8 cellular contexts compared by ENCODE assay signal in genomic region chr17:38451840-38452529, GRCh38. TPM values are rescaled to one million over a fixed set of nuclear protein-coding genes. Genes with fewer than 3 reads are reported as not detected.
A peak's percentile ranks its signal among the peaks of the same experiment; 100 is the strongest.
DNase-seq lines count a peak whose midpoint lies in the region; ATAC-seq and TF ChIP-seq lines count a peak whose summit lies in the region.

No MANE protein-coding gene starts in this region.

- ATAC-seq in activated CD8-positive, alpha-beta memory T cell treated with anti-CD3 and anti-CD28 coated beads, Interleukin-2, amount 10 ng/mL, durations not matched to agents 7 days and 5 days: no peak

- H3K9me3 ChIP-seq in AG04450 (ENCODE audit: control insufficient read depth, insufficient read depth, low read length) (no peaks in the 10 kb centered on the region), muscle layer of colon (ENCODE audit: low read length) (no peaks in the 10 kb centered on the region)

- H3K27ac ChIP-seq in AG04450 (ENCODE audit: low read depth, low read length) (peak overlapping the region; percentile 99), muscle layer of colon (ENCODE audit: low read depth, low read length) (peak overlapping the region; percentile 49)

- POLR2A ChIA-PET in AG04450 (lab: Yijun Ruan, JAX): interaction anchor here (0.6 to 3.7 kb wide), 8 partner anchors 10 to 58 kb away, joined by 3 to 41 read pairs (median 5); no protein-coding TSS in a partner anchor

- peaks cover 52% of the 10 kb centered on the region for H3K4me1 ChIP-seq in muscle layer of colon (ENCODE audit: insufficient read depth, low read length)

- peak overlapping the region; percentile 97 for H3K4me3 Mint-ChIP-seq in endothelial cell (ENCODE audit: unreplicated experiment)
- H3K4me3 Mint-ChIP-seq in activated CD8-positive, alpha-beta memory T cell treated with anti-CD3 and anti-CD28 coated beads, Interleukin-2, amount 10 ng/mL, durations not matched to agents 7 days and 5 days: no peak overlapping the region

- TF ChIP-seq CTCF in AG04450 (IDR thresholded peaks at IDR 0.05; ENCODE audit: low read depth, low read length): no peak
- no peak for TF ChIP-seq CTCF in endothelial cell (IDR thresholded peaks at IDR 0.05; ENCODE audit: unreplicated experiment)

- H3K4me3 ChIP-seq in AG04450 (ENCODE audit: low read depth, low read length) (peak overlapping the region; percentile 59), muscle layer of colon (ENCODE audit: low read depth in 1 of 2, low read length in 2 of 2) (no peak overlapping the region)

- no peaks in the 10 kb centered on the region for H3K36me3 ChIP-seq in muscle layer of colon (ENCODE audit: insufficient read depth, low read length)

- H3K27ac Mint-ChIP-seq in endothelial cell (ENCODE audit: unreplicated experiment): peak overlapping the region; percentile 97
- H3K27ac Mint-ChIP-seq in activated CD8-positive, alpha-beta memory T cell treated with anti-CD3 and anti-CD28 coated beads, Interleukin-2, amount 10 ng/mL, durations not matched to agents 7 days and 5 days: no peak overlapping the region

- H3K27me3 ChIP-seq in AG04450 (ENCODE audit: control insufficient read depth, insufficient read depth, low read length) (no peaks in the 10 kb centered on the region), muscle layer of colon (ENCODE audit: control insufficient read depth in 1 of 2, insufficient read depth in 2 of 2, low read length in 2 of 2) (no peaks in the 10 kb centered on the region)

- DNase-seq in AG04450 (ENCODE audit: low read depth, low spot score) (peak; percentile 79), NCI-H82 (lab: John Stamatoyannopoulos, UW) (peak; percentile 84), endothelial cell (ENCODE audit: low spot score) (peak; percentile 65), cortex of kidney (lab: John Stamatoyannopoulos, UW) (no peak)
- DNase-seq in stimulated activated CD4-positive, alpha-beta T cell treated with anti-CD3 and anti-CD28 coated beads, Interleukin-4, amount 100 ng/mL, for 4 hours: no peak
- DNase-seq in activated CD8-positive, alpha-beta memory T cell treated with anti-CD3 and anti-CD28 coated beads, Interleukin-2, amount 10 ng/mL, durations not matched to agents 7 days and 5 days: no peak
- no peak for DNase-seq in stimulated activated CD4-positive, alpha-beta T cell treated with anti-CD3 and anti-CD28 coated beads, Interleukin-1b, Interleukin-23, amount 100 ng/mL, for 48 hours

- CTCF ChIA-PET in AG04450 (lab: Charles Lee): interaction anchor here (1.6 kb wide), 1 partner anchor 28 kb away, joined by 5 read pairs; no protein-coding TSS in a partner anchor
- CTCF ChIA-PET in activated CD8-positive, alpha-beta memory T cell treated with anti-CD3 and anti-CD28 coated beads, Interleukin-2, amount 10 ng/mL, durations not matched to agents 7 days and 5 days (lab: Charles Lee): interaction anchor here (0.7 to 1.4 kb wide), 4 partner anchors 9 to 215 kb away, joined by 3 read pairs; no protein-coding TSS in a partner anchor

- peaks cover 27% of the 10 kb centered on the region for H3K27me3 Mint-ChIP-seq in endothelial cell (ENCODE audit: unreplicated experiment)
- peaks cover 43% of the 10 kb centered on the region for H3K27me3 Mint-ChIP-seq in activated CD8-positive, alpha-beta memory T cell treated with anti-CD3 and anti-CD28 coated beads, Interleukin-2, amount 10 ng/mL, durations not matched to agents 7 days and 5 days

- no peak overlapping the region for H3K9ac ChIP-seq in muscle layer of colon (ENCODE audit: low read length)

- no peaks in the 10 kb centered on the region for H3K9me3 Mint-ChIP-seq in endothelial cell (ENCODE audit: unreplicated experiment)
- no peaks in the 10 kb centered on the region for H3K9me3 Mint-ChIP-seq in activated CD8-positive, alpha-beta memory T cell treated with anti-CD3 and anti-CD28 coated beads, Interleukin-2, amount 10 ng/mL, durations not matched to agents 7 days and 5 days (ENCODE audit: low read depth)

- peaks cover 62% of the 10 kb centered on the region for H3K4me1 Mint-ChIP-seq in endothelial cell (ENCODE audit: unreplicated experiment)
- peaks cover 3% of the 10 kb centered on the region for H3K4me1 Mint-ChIP-seq in activated CD8-positive, alpha-beta memory T cell treated with anti-CD3 and anti-CD28 coated beads, Interleukin-2, amount 10 ng/mL, durations not matched to agents 7 days and 5 days

- peaks cover 10% of the 10 kb centered on the region for H3K36me3 Mint-ChIP-seq in endothelial cell (ENCODE audit: low read depth, unreplicated experiment)
- no peaks in the 10 kb centered on the region for H3K36me3 Mint-ChIP-seq in activated CD8-positive, alpha-beta memory T cell treated with anti-CD3 and anti-CD28 coated beads, Interleukin-2, amount 10 ng/mL, durations not matched to agents 7 days and 5 days

RNA-seq across cellular contexts. Expression of gene ARHGAP23, which starts 23.7 kb away (rescaled TPM):
- polyA plus RNA-seq in AG04450 (2011; rRNA removed): 14.1 and 19.3 TPM in 2 replicates
- 32.3 and 33.3 TPM in 2 replicates for polyA minus RNA-seq in AG04450 (2011; rRNA and poly(A)+ RNA removed)
- total RNA-seq in endothelial cell (ENCODE audit: unreplicated experiment): 70.5 TPM
- under 1 TPM in 1 of 2 experiments, not detected in 1; 0.40 TPM for total RNA-seq in activated CD8-positive, alpha-beta memory T cell treated with anti-CD3 and anti-CD28 coated beads, Interleukin-2, amount 10 ng/mL, durations not matched to agents 7 days and 5 days

Comparison
In these comparisons a context has a peak if more than half of its experiments do, and no peak if none do; other contexts are left out.
1. DNase-seq: peak in AG04450 (single experiment), NCI-H82 (single experiment) and endothelial cell (single experiment); none in stimulated activated CD4-positive, alpha-beta T cell treated with anti-CD3 and anti-CD28 coated beads, Interleukin-4, amount 100 ng/mL, for 4 hours (0 of 2), activated CD8-positive, alpha-beta memory T cell treated with anti-CD3 and anti-CD28 coated beads, Interleukin-2, amount 10 ng/mL, durations not matched to agents 7 days and 5 days (single experiment), cortex of kidney (single experiment) and stimulated activated CD4-positive, alpha-beta T cell treated with anti-CD3 and anti-CD28 coated beads, Interleukin-1b, Interleukin-23, amount 100 ng/mL, for 48 hours (single experiment).
2. RNA of gene ARHGAP23, which starts 23.7 kb away (total RNA-seq): 70.5 TPM in endothelial cell (single experiment); 0.40 TPM in activated CD8-positive, alpha-beta memory T cell treated with anti-CD3 and anti-CD28 coated beads, Interleukin-2, amount 10 ng/mL, durations not matched to agents 7 days and 5 days; every median in the first group is over 10 times any median in the second.